ENCODE assay signal across 10 cellular contexts in the genomic region with DNA sequence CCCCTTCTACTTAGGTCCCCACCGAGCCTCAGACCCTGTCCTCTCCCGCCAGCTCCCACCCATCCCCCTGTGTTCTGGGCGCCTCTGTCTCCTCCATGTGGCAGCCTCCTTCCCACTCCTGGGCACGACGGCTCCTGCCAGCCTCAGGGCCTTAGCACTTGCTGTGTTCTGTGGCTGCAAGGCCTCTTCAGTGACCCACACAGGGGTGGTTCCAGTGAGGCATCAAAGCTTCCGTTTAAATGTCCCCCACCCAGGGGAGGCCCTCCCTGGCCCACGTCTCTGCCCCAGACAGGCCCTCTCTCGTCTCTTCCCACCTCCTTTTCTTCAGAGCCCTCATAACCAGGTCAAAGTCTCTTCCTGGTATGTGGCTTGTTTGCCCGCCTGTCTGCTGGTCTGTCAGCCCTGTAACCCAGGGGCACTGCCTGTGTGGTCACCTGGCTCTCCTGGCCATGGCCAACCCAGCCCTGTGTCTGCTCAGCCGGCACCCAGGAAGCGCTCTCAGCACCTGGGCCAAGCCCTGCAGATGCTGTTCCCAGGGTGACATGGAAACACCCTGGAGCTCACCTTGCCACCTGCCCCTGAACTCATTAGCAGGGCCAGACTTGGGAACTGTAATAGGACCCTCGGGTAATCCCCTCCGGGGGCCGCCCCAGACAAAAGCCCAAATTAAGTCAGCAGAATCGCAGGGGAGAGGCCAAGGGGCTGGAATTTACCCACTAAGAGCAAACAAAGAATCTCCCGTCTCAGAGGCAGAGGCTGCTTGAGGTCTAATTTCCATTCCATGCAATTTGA. TPM values are rescaled to one million over a fixed set of nuclear protein-coding genes. Genes with fewer than 3 reads are reported as not detected.
A peak's percentile ranks its signal among the peaks of the same experiment; 100 is the strongest.
DNase-seq lines count a peak whose midpoint lies in the region; ATAC-seq and TF ChIP-seq lines count a peak whose summit lies in the region.
"Had no signal": no experiment of that assay in that cellular context is flagged by ENCODE, and none has a peak within 500 bp of the region (broad histone marks: within the 10 kb centered on the region; RNA-seq: fewer than 3 reads in every experiment).

No MANE protein-coding gene starts in this region.

- intact Hi-C loops in PC-9 (cut with micrococcal nuclease; ENCODE audit: unreplicated experiment) = no loop called here

- H3K79me2 ChIP-seq in PC-9 (ENCODE audit: low read depth) = no peaks in the 10 kb centered on the region

- ATAC-seq in GM21515 (IDR thresholded peaks at IDR 0.05; ENCODE audit: unreplicated experiment) = no peak

- H3K9me2 ChIP-seq in PC-9 (ENCODE audit: insufficient read depth) = no peaks in the 10 kb centered on the region

- CTCF ChIA-PET in PC-9 (lab: Charles Lee) = interaction anchor here (0.6 to 1.0 kb wide), 2 partner anchors 14 to 57 kb away, joined by 4 read pairs; no protein-coding TSS in a partner anchor

- peaks cover 4% of the 10 kb centered on the region; the same call in 1 of the 2 replicates for H3F3A ChIP-seq in PC-9 (ENCODE audit: insufficient read depth, low read depth)

- peak overlapping the region; percentile 37 for H3K4me2 ChIP-seq in PC-9

- POLR2A ChIA-PET in PC-9 (lab: Charles Lee; ENCODE audit: unreplicated experiment) = no interaction called here

- H3K4me1 ChIP-seq in PC-9 (replicated peaks; ENCODE audit: insufficient read depth) = peaks cover 14% of the 10 kb centered on the region

- 0 out of 2 replicates have a peak overlapping the region, but pooled peaks have one; percentile 1 for H3K27ac ChIP-seq in PC-9

- H3K27me3 ChIP-seq in PC-9 (ENCODE audit: insufficient read depth, low read depth) = peaks cover 24% of the 10 kb centered on the region

- DNase-seq in DMS53 (lab: John Stamatoyannopoulos, UW) (peak; percentile 96), HuH-7 (ENCODE audit: low spot score) (peak; percentile 73), PC-9 (peak; percentile 69 to 71), left kidney (ENCODE audit: low read depth, low spot score) (peak; percentile 92), amygdala (lab: John Stamatoyannopoulos, UW) (no peak), NCI-H1930 (lab: John Stamatoyannopoulos, UW) (no peak), mesenteric fat pad (ENCODE audit: low spot score) (no peak)

- no peak for TF ChIP-seq CTCF in PC-9 (conservative IDR thresholded peaks at IDR 0.05)

- H3K36me3 ChIP-seq in PC-9 (ENCODE audit: low read depth) = no peaks in the 10 kb centered on the region

- H3K9me3 ChIP-seq in PC-9 (ENCODE audit: insufficient read depth, low read depth) = no peaks in the 10 kb centered on the region

- no peaks in the 10 kb centered on the region for H4K20me1 ChIP-seq in PC-9 (ENCODE audit: insufficient read depth)

- H3K4me3 ChIP-seq in PC-9 = no peak overlapping the region
- H3K4me3 ChIP-seq: K562 had no signal

- no TSS peak for BruUV-seq in PC-9 (replicated peaks; lab: Mats Ljungman, UMichigan)

- no peak overlapping the region for H2AFZ ChIP-seq in PC-9

RNA-seq across cellular contexts. Expression of a gene that starts 33.7 kb away (rescaled TPM):
- total RNA-seq in PC-9 (2021) (0.22 and 0.43 TPM in 2 replicates), mesenteric fat pad (not detected)
- total RNA-seq: skeletal muscle tissue had no signal

RNA-seq across cellular contexts. Expression of a gene that starts 52.5 kb away (rescaled TPM):
- total RNA-seq in PC-9 (2021) (73.8 and 75.3 TPM in 2 replicates), mesenteric fat pad (30.2 TPM)

Comparison
In these comparisons a context has a peak if more than half of its experiments do, and no peak if none do; other contexts are left out.
1. DNase-seq: peak in DMS53 (single experiment), HuH-7 (single experiment), PC-9 (2 of 2) and left kidney (single experiment); none in amygdala (0 of 56), NCI-H1930 (0 of 2) and mesenteric fat pad (single experiment).